In genomic region chr3:186221733-186222378, GRCh38 we compare ENCODE assay signal across 28 cellular contexts.
DNase-seq lines count a peak whose midpoint lies in the region; ATAC-seq, FAIRE-seq and TF ChIP-seq lines count a peak whose summit lies in the region.
"Had no signal": no experiment of that assay in that cellular context is flagged by ENCODE, and none has a peak within 500 bp of the region (broad histone marks: within the 10 kb centered on the region; RNA-seq: fewer than 3 reads in every experiment).

No MANE protein-coding gene starts in this region.

- peaks cover 47% of the 10 kb centered on the region for H3K27me3 Mint-ChIP-seq in activated CD4-positive, alpha-beta T cell treated with anti-CD3 and anti-CD28 coated beads, Interleukin-2, amount 10 ng/mL, durations not matched to agents 24 days and 14 days

- TF ChIP-seq POLR2A in GM12891 (IDR thresholded peaks at IDR 0.05; ENCODE audit: low read depth, low read length) (no peak), adrenal gland (IDR thresholded peaks at IDR 0.05) (no peak), gastrocnemius medialis (IDR thresholded peaks at IDR 0.05) (peak; percentile 63 to 64)

- no peak for TF ChIP-seq CTCF in adrenal gland (IDR thresholded peaks at IDR 0.05)
- TF ChIP-seq CTCF in right atrium auricular region (IDR thresholded peaks at IDR 0.05): no peak
- TF ChIP-seq CTCF in gastrocnemius medialis (IDR thresholded peaks at IDR 0.05 in 4 of 5, conservative IDR thresholded peaks at IDR 0.05 in 1 of 5): no peak

- H3K4me1 Mint-ChIP-seq in activated CD4-positive, alpha-beta T cell treated with anti-CD3 and anti-CD28 coated beads, Interleukin-2, amount 10 ng/mL, durations not matched to agents 24 days and 14 days: peaks cover 10% of the 10 kb centered on the region
- H3K4me1 Mint-ChIP-seq: IgD-negative memory B cell had no signal

- H3K9me3 Mint-ChIP-seq in activated CD4-positive, alpha-beta T cell treated with anti-CD3 and anti-CD28 coated beads, Interleukin-2, amount 10 ng/mL, durations not matched to agents 24 days and 14 days: no peaks in the 10 kb centered on the region
- H3K9me3 Mint-ChIP-seq: IgD-negative memory B cell; natural killer cell treated with Interleukin-12 subunit alpha and Interleukin-12 subunit beta and Interleukin-15 and Interleukin-18, amount 100 ng/mL, for 72 hours; stimulated activated naive CD8-positive, alpha-beta T cell treated with anti-CD3 and anti-CD28 coated beads, Interleukin-15, amount 100 ng/mL, for 72 hours had no signal

- H3K27ac ChIP-seq in adrenal gland: peak overlapping the region in 3 of 5 donors; percentile 82 to 88 (median 83)
- peak overlapping the region; percentile 71 to 72 for H3K27ac ChIP-seq in right atrium auricular region
- peak overlapping the region; percentile 85 to 95 (median 92) for H3K27ac ChIP-seq in gastrocnemius medialis
- H3K27ac ChIP-seq: foreskin keratinocyte, RWPE1, vagina had no signal

- 82 to 88% (median 83%) methylated on average over 12 to 16 of the region's 16 CpGs for WGBS in adrenal gland, 4 donors

- H3K36me3 ChIP-seq in adrenal gland (replicated peaks in 1 of 2) (no peaks in the 10 kb centered on the region), right atrium auricular region (no peaks in the 10 kb centered on the region), gastrocnemius medialis (no peaks in the 10 kb centered on the region), H7 (replicated peaks; ENCODE audit: control insufficient read depth, insufficient read depth, low read length) (no peaks in the 10 kb centered on the region)
- H3K36me3 ChIP-seq: BE2C, vagina had no signal

- H3K9me3 ChIP-seq in adrenal gland (replicated peaks in 1 of 3) (no peaks in the 10 kb centered on the region), right atrium auricular region (no peaks in the 10 kb centered on the region), gastrocnemius medialis (no peaks in the 10 kb centered on the region)
- H3K9me3 ChIP-seq: BE2C, vagina had no signal

- peak; percentile 69 to 74 for ATAC-seq in gastrocnemius medialis
- ATAC-seq: activated CD4-positive, CD25-positive, alpha-beta regulatory T cell treated with anti-CD3 and anti-CD28 coated beads, Interleukin-2, amount 50 U/mL, for 24 hours; foreskin keratinocyte; natural killer cell treated with Interleukin-12 subunit alpha and Interleukin-12 subunit beta and Interleukin-15 and Interleukin-18, amount 100 ng/mL, for 72 hours; stimulated activated naive CD8-positive, alpha-beta T cell treated with anti-CD3 and anti-CD28 coated beads, Interleukin-15, amount 100 ng/mL, for 72 hours had no signal

- no peak overlapping the region for H3K4me3 ChIP-seq in adrenal gland
- no peak overlapping the region for H3K4me3 ChIP-seq in right atrium auricular region
- H3K4me3 ChIP-seq in gastrocnemius medialis: no peak overlapping the region
- no peak overlapping the region for H3K4me3 ChIP-seq in H7 (ENCODE audit: insufficient read depth, low read depth, low read length)
- H3K4me3 ChIP-seq: lung, vagina had no signal

- in situ Hi-C loops in gastrocnemius medialis (cut with MboI; ENCODE audit: low sequenced_read_pairs in 4 of 4): loop anchor here in 1 of 4 donors (10.0 kb wide), 1 partner anchor 117 kb away; the partner anchor contains the start of gene ETV5

- no peak overlapping the region for H3K27ac Mint-ChIP-seq in activated CD4-positive, alpha-beta T cell treated with anti-CD3 and anti-CD28 coated beads, Interleukin-2, amount 10 ng/mL, durations not matched to agents 24 days and 14 days
- H3K27ac Mint-ChIP-seq: IgD-negative memory B cell had no signal

- no peaks in the 10 kb centered on the region for H3K36me3 Mint-ChIP-seq in activated CD4-positive, alpha-beta T cell treated with anti-CD3 and anti-CD28 coated beads, Interleukin-2, amount 10 ng/mL, durations not matched to agents 24 days and 14 days (ENCODE audit: low read depth)
- H3K36me3 Mint-ChIP-seq: natural killer cell treated with Interleukin-12 subunit alpha and Interleukin-12 subunit beta and Interleukin-15 and Interleukin-18, amount 100 ng/mL, for 72 hours had no signal

- no peak overlapping the region for H3K4me3 Mint-ChIP-seq in activated CD4-positive, alpha-beta T cell treated with anti-CD3 and anti-CD28 coated beads, Interleukin-2, amount 10 ng/mL, durations not matched to agents 24 days and 14 days
- H3K4me3 Mint-ChIP-seq: IgD-negative memory B cell; natural killer cell treated with Interleukin-12 subunit alpha and Interleukin-12 subunit beta and Interleukin-15 and Interleukin-18, amount 100 ng/mL, for 72 hours; stimulated activated naive CD8-positive, alpha-beta T cell treated with anti-CD3 and anti-CD28 coated beads, Interleukin-15, amount 100 ng/mL, for 72 hours had no signal

- DNase-seq in GM12891 (ENCODE audit: insufficient read length, low spot score) (no peak), adrenal gland (no peak), right atrium auricular region (ENCODE audit: low spot score) (no peak), gastrocnemius medialis (peak; percentile 64 to 77), SKM-1 (lab: John Stamatoyannopoulos, UW; ENCODE audit: unreplicated experiment) (no peak), H7 (no peak), SIG-M5 (lab: John Stamatoyannopoulos, UW) (no peak)
- DNase-seq in activated CD4-positive, alpha-beta T cell treated with anti-CD3 and anti-CD28 coated beads, Interleukin-2, amount 10 ng/mL, durations not matched to agents 24 days and 14 days: no peak
- DNase-seq: ACHN; activated CD4-positive, alpha-beta T cell treated with anti-CD3 and anti-CD28 coated beads, Interleukin-2, amount 50 U/mL, for 48 hours; activated T-cell treated with anti-CD3 and anti-CD28 coated beads, Interleukin-2, amount 50 U/mL, for 48 hours; BE2C; dermis blood vessel endothelial cell; foreskin keratinocyte; NCI-H146; NCI-H2107; NCI-H345; NCI-H82; stimulated activated CD4-positive, alpha-beta T cell treated with anti-CD3 and anti-CD28 coated beads, Interleukin-1b, Interleukin-23, amount 100 ng/mL, for 48 hours; stimulated activated naive CD8-positive, alpha-beta T cell treated with anti-CD3 and anti-CD28 coated beads, Interleukin-15, amount 100 ng/mL, for 72 hours; T-helper 2 cell had no signal

- no peaks in the 10 kb centered on the region for H3K27me3 ChIP-seq in adrenal gland
- H3K27me3 ChIP-seq in right atrium auricular region: no peaks in the 10 kb centered on the region
- H3K27me3 ChIP-seq in gastrocnemius medialis: no peaks in the 10 kb centered on the region
- peaks cover 2% of the 10 kb centered on the region; the same call in 1 of the 2 replicates for H3K27me3 ChIP-seq in H7 (ENCODE audit: control insufficient read depth, insufficient read depth, low read length)
- H3K27me3 ChIP-seq: BE2C, vagina had no signal

- H3K4me1 ChIP-seq in adrenal gland (replicated peaks in 1 of 2): peaks cover 25 to 35% of the 10 kb centered on the region in 2 donors
- H3K4me1 ChIP-seq in right atrium auricular region: peaks cover 0 to 31% of the 10 kb centered on the region in 2 donors
- peaks cover 43 to 72% of the 10 kb centered on the region in 2 donors for H3K4me1 ChIP-seq in gastrocnemius medialis
- H3K4me1 ChIP-seq: BE2C, foreskin keratinocyte, vagina had no signal

- peak; percentile 40 for FAIRE-seq in GM12891 (lab: Jason Lieb, UNC)
- FAIRE-seq: GM12892 had no signal

- intact Hi-C loops in adrenal gland (cut with DNase I): no loop called here
- intact Hi-C loops in gastrocnemius medialis (cut with DNase I; ENCODE audit: low total_unique reads): loop anchor here (1.0 to 2.0 kb wide), 2 partner anchors 113 to 287 kb away; partner anchors contain the start of gene ETV5
- intact Hi-C loops in activated CD4-positive, alpha-beta T cell treated with anti-CD3 and anti-CD28 coated beads, Interleukin-2, amount 10 ng/mL, durations not matched to agents 24 days and 14 days (cut with micrococcal nuclease): no loop called here

TF ChIP-seq in GM12891, 5 proteins besides CTCF, POLR2A, EP300 and RAD21:
- TF ChIP-seq POU2F2 (IDR thresholded peaks at IDR 0.05; ENCODE audit: low read depth, low read length): no peak
- TF ChIP-seq TAF1 (IDR thresholded peaks at IDR 0.05; ENCODE audit: low read depth, low read length): no peak
- peak; percentile 58 for TF ChIP-seq SPI1 (IDR thresholded peaks at IDR 0.05; ENCODE audit: low read depth, low read length)
- TF ChIP-seq POLR2AphosphoS5 (IDR thresholded peaks at IDR 0.05; ENCODE audit: low read depth, low read length): no peak
TF ChIP-seq in GM12891: peak in this region for 1.

Comparison
In these comparisons a context has a peak if more than half of its experiments do, and no peak if none do; other contexts are left out.
1. DNase-seq: peak in gastrocnemius medialis (2 of 2); none in GM12891 (single experiment), adrenal gland (0 of 7), right atrium auricular region (single experiment), SKM-1 (single experiment), activated CD4-positive, alpha-beta T cell treated with anti-CD3 and anti-CD28 coated beads, Interleukin-2, amount 10 ng/mL, durations not matched to agents 24 days and 14 days (single experiment), H7 (single experiment) and SIG-M5 (single experiment).
2. POLR2A ChIP-seq: peak in gastrocnemius medialis (2 of 2); none in GM12891 (single experiment) and adrenal gland (0 of 2).
3. Peak in every context shown above with its lines, with median percentiles within 50 percentile points of each other: H3K27ac ChIP-seq.